In genomic region chr12:53005215-53005985, GRCh38 we compare ENCODE assay signal across 8 cellular contexts. TPM values are rescaled to one million over a fixed set of nuclear protein-coding genes. Genes with fewer than 3 reads are reported as not detected.
A peak's percentile ranks its signal among the peaks of the same experiment; 100 is the strongest.
DNase-seq lines count a peak whose midpoint lies in the region; ATAC-seq and TF ChIP-seq lines count a peak whose summit lies in the region.

No MANE protein-coding gene starts in this region.

- H4K20me1 ChIP-seq in hepatocyte (ENCODE audit: insufficient read depth, poor library complexity, severe bottlenecking) = peaks cover 35% of the 10 kb centered on the region

- peak overlapping the region; percentile 76 for H3K27ac Mint-ChIP-seq in activated T-helper 2 cell treated with anti-CD3 and anti-CD28 coated beads, Interferon-gamma antibody, Interleukin-2, Interleukin-4, amounts not matched to agents 10 μg/mL and 5 μg/mL and 100 μg/mL, durations not matched to agents 14 hours and 24 hours and 36 hours

- peaks cover 30% of the 10 kb centered on the region for H3K4me1 Mint-ChIP-seq in activated T-helper 2 cell treated with anti-CD3 and anti-CD28 coated beads, Interferon-gamma antibody, Interleukin-2, Interleukin-4, amounts not matched to agents 10 μg/mL and 5 μg/mL and 100 μg/mL, durations not matched to agents 14 hours and 24 hours and 36 hours (ENCODE audit: low read depth)

- H3K36me3 ChIP-seq in BE2C (peaks cover 27% of the 10 kb centered on the region), hepatocyte (replicated peaks; ENCODE audit: insufficient read depth, low read depth) (no peaks in the 10 kb centered on the region)

- H3K9me2 ChIP-seq in hepatocyte (replicated peaks; ENCODE audit: insufficient read depth) = no peaks in the 10 kb centered on the region

- peak overlapping the region; percentile 100 for H3K4me3 ChIP-seq in BE2C (ENCODE audit: low read depth, low read length)
- peak overlapping the region; percentile 25 for H3K4me3 ChIP-seq in hepatocyte
- H3K4me3 ChIP-seq in skeletal muscle cell (ENCODE audit: low read depth, low read length) = peak overlapping the region; percentile 100

- H3K4me2 ChIP-seq in hepatocyte = peak overlapping the region; percentile 90

- DNase-seq in BE2C (no peak), hepatocyte (ENCODE audit: low spot score) (peak; percentile 23), skeletal muscle cell (ENCODE audit: low read depth) (no peak)
- DNase-seq in activated T-helper 2 cell treated with anti-CD3 and anti-CD28 coated beads, Interferon-gamma antibody, Interleukin-2, Interleukin-4, amounts not matched to agents 10 μg/mL and 5 μg/mL and 100 μg/mL, durations not matched to agents 14 hours and 24 hours and 36 hours (ENCODE audit: low spot score) = no peak

- H3K4me3 Mint-ChIP-seq in activated T-helper 2 cell treated with anti-CD3 and anti-CD28 coated beads, Interferon-gamma antibody, Interleukin-2, Interleukin-4, amounts not matched to agents 10 μg/mL and 5 μg/mL and 100 μg/mL, durations not matched to agents 14 hours and 24 hours and 36 hours (ENCODE audit: low read depth) = peak overlapping the region; percentile 92

- TF ChIP-seq CTCF in BE2C (IDR thresholded peaks at IDR 0.05; ENCODE audit: low read depth, low read length) (no peak), hepatocyte (IDR thresholded peaks at IDR 0.05; ENCODE audit: poor library complexity) (no peak)

- peak overlapping the region; percentile 89 for H3K27ac ChIP-seq in hepatocyte

- ATAC-seq in HG02759 (IDR thresholded peaks at IDR 0.05; ENCODE audit: unreplicated experiment) (peak; percentile 1), GM21526 (IDR thresholded peaks at IDR 0.05; ENCODE audit: low FRiP score, unreplicated experiment) (no peak), HG03378 (IDR thresholded peaks at IDR 0.05; ENCODE audit: unreplicated experiment) (no peak), HG03457 (IDR thresholded peaks at IDR 0.05; ENCODE audit: unreplicated experiment) (no peak)

- H3K27me3 Mint-ChIP-seq in activated T-helper 2 cell treated with anti-CD3 and anti-CD28 coated beads, Interferon-gamma antibody, Interleukin-2, Interleukin-4, amounts not matched to agents 10 μg/mL and 5 μg/mL and 100 μg/mL, durations not matched to agents 14 hours and 24 hours and 36 hours (ENCODE audit: low read depth) = peaks cover 3% of the 10 kb centered on the region

- H3K36me3 Mint-ChIP-seq in activated T-helper 2 cell treated with anti-CD3 and anti-CD28 coated beads, Interferon-gamma antibody, Interleukin-2, Interleukin-4, amounts not matched to agents 10 μg/mL and 5 μg/mL and 100 μg/mL, durations not matched to agents 14 hours and 24 hours and 36 hours (ENCODE audit: low read depth) = peaks cover 35% of the 10 kb centered on the region

- 12% methylated on average over 28 of the region's 28 CpGs for WGBS in hepatocyte (ENCODE audit: low lambda C conversion rate, missing lambda C conversion rate)

- intact Hi-C loops in activated T-helper 2 cell treated with anti-CD3 and anti-CD28 coated beads, Interferon-gamma antibody, Interleukin-2, Interleukin-4, amounts not matched to agents 10 μg/mL and 5 μg/mL and 100 μg/mL, durations not matched to agents 14 hours and 24 hours and 36 hours (cut with micrococcal nuclease) = loop anchor here (5.0 to 10.0 kb wide), 2 partner anchors 177 to 1009 kb away; partner anchors contain the start of genes CSAD and ZNF740

- H3K27me3 ChIP-seq in BE2C = peaks cover 4% of the 10 kb centered on the region
- H3K27me3 ChIP-seq in hepatocyte = no peaks in the 10 kb centered on the region

- H3K4me1 ChIP-seq in BE2C (no peaks in the 10 kb centered on the region; the same call in 1 of the 2 replicates), hepatocyte (ENCODE audit: insufficient read depth) (peaks cover 34% of the 10 kb centered on the region)

- H3K9me3 Mint-ChIP-seq in activated T-helper 2 cell treated with anti-CD3 and anti-CD28 coated beads, Interferon-gamma antibody, Interleukin-2, Interleukin-4, amounts not matched to agents 10 μg/mL and 5 μg/mL and 100 μg/mL, durations not matched to agents 14 hours and 24 hours and 36 hours = no peaks in the 10 kb centered on the region

- no peaks in the 10 kb centered on the region for H3K9me3 ChIP-seq in BE2C
- no peaks in the 10 kb centered on the region for H3K9me3 ChIP-seq in hepatocyte (ENCODE audit: low read depth)

- H2AFZ ChIP-seq in hepatocyte = peak overlapping the region; percentile 17

- peaks cover 46% of the 10 kb centered on the region for H3K79me2 ChIP-seq in hepatocyte

RNA-seq across cellular contexts. Expression of gene EIF4B, which starts 0.9 kb away (rescaled TPM):
- polyA plus RNA-seq in BE2C (2012; ENCODE audit: insufficient read depth, insufficient read length, low read depth) = 173 TPM
- total RNA-seq in activated T-helper 2 cell treated with anti-CD3 and anti-CD28 coated beads, Interferon-gamma antibody, Interleukin-2, Interleukin-4, amounts not matched to agents 10 μg/mL and 5 μg/mL and 100 μg/mL, durations not matched to agents 14 hours and 24 hours and 36 hours = 474 and 503 TPM in 2 replicates
- 435 and 449 TPM in 2 replicates for total RNA-seq in hepatocyte
- polyA plus RNA-seq in hepatocyte = 53.5 and 65.1 TPM in 2 replicates

RNA-seq across cellular contexts. Expression of gene TNS2, which starts 44.5 kb away (rescaled TPM):
- polyA plus RNA-seq in BE2C (2012; ENCODE audit: insufficient read depth, insufficient read length, low read depth) = 28.1 TPM
- 2.1 and 4.7 TPM in 2 replicates for total RNA-seq in activated T-helper 2 cell treated with anti-CD3 and anti-CD28 coated beads, Interferon-gamma antibody, Interleukin-2, Interleukin-4, amounts not matched to agents 10 μg/mL and 5 μg/mL and 100 μg/mL, durations not matched to agents 14 hours and 24 hours and 36 hours
- total RNA-seq in hepatocyte = 15.9 and 16.9 TPM in 2 replicates
- polyA plus RNA-seq in hepatocyte = 32.2 and 41.8 TPM in 2 replicates

RNA-seq across cellular contexts. Expression of gene KRT18, which starts 56.5 kb away (rescaled TPM):
- polyA plus RNA-seq in BE2C (2012; ENCODE audit: insufficient read depth, insufficient read length, low read depth) = 3.5 TPM
- 1.3 and 1.9 TPM in 2 replicates for total RNA-seq in activated T-helper 2 cell treated with anti-CD3 and anti-CD28 coated beads, Interferon-gamma antibody, Interleukin-2, Interleukin-4, amounts not matched to agents 10 μg/mL and 5 μg/mL and 100 μg/mL, durations not matched to agents 14 hours and 24 hours and 36 hours
- total RNA-seq in hepatocyte = 676 and 753 TPM in 2 replicates
- polyA plus RNA-seq in hepatocyte = 1,621 and 1,849 TPM in 2 replicates

Comparison
In these comparisons a context has a peak if more than half of its experiments do, and no peak if none do; other contexts are left out.
1. H3K4me3 ChIP-seq: peak in every context shown above with its lines; median percentile 100 in BE2C; 100 in skeletal muscle cell; 25 in hepatocyte.
2. RNA of gene KRT18, which starts 56.5 kb away (total RNA-seq): 676 to 753 TPM in hepatocyte; 1.3 to 1.9 TPM in activated T-helper 2 cell treated with anti-CD3 and anti-CD28 coated beads, Interferon-gamma antibody, Interleukin-2, Interleukin-4, amounts not matched to agents 10 μg/mL and 5 μg/mL and 100 μg/mL, durations not matched to agents 14 hours and 24 hours and 36 hours; every median in the first group is over 100 times any median in the second.